Comparison of ENCODE assay signal across 8 cellular contexts in the genomic region with DNA sequence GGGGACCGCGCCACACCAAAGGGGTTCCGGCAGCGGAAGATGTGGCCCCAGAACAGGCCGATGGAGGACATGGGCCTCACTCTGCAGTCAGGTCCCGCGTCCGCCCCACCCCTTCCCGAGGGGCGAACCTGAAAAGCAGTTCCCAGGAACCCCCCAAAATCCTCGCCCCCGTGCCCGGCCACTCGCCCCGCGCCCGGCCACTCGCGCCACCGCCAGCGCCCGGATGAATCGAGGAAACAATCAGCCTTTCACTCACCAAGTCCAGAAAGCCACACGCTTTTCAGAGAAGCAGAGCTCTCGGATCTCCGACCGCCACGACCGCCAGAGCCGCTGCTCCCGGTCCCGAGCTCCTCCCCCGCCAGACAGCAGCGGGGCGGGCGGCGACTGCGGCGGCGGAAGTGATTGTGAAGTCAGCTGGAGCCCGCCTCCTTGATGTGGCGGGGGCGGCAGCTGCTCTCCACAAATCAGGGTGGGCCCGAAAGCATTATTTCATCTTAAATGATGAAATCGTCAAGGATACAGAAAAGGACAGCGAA. TPM values are rescaled to one million over a fixed set of nuclear protein-coding genes. Genes with fewer than 3 reads are reported as not detected.
DNase-seq lines count a peak whose midpoint lies in the region; ATAC-seq and FAIRE-seq lines count a peak whose summit lies in the region.

Gene PJA1, minus strand, starts transcription at position 338 of the 536 bp plus-strand sequence. CDS start 2,380 bp downstream, outside the sequence.

- peak; percentile 86 for ATAC-seq in GM21381 (IDR thresholded peaks at IDR 0.05; ENCODE audit: unreplicated experiment)
- ATAC-seq in naive B cell (ENCODE audit: low read depth in 2 of 2) = peak; percentile 90 to 92
- peak; percentile 90 for ATAC-seq in stimulated activated effector memory CD8-positive, alpha-beta T cell treated with anti-CD3 and anti-CD28 coated beads, Interleukin-12 subunit alpha, Interleukin-12 subunit beta, amount 100 ng/mL, for 72 hours

- H3K4me1 Mint-ChIP-seq in naive B cell = peaks cover 14 to 24% (median 21%) of the 10 kb centered on the region in 3 donors
- peaks cover 27% of the 10 kb centered on the region for H3K4me1 Mint-ChIP-seq in stimulated activated effector memory CD8-positive, alpha-beta T cell treated with anti-CD3 and anti-CD28 coated beads, Interleukin-12 subunit alpha, Interleukin-12 subunit beta, amount 100 ng/mL, for 72 hours

- H3K27me3 Mint-ChIP-seq in naive B cell = peaks cover 0 to 4% (median 0%) of the 10 kb centered on the region in 3 donors

- peak; percentile 76 for FAIRE-seq in RCC 7860 (lab: Jason Lieb, UNC)

- in situ Hi-C loops in Caki2 (cut with HindIII; ENCODE audit: low pct_unique_long_range_greater_than_20kb, low sequenced_read_pairs) = no loop called here

- H3K4me1 ChIP-seq in HUES48 (ENCODE audit: control insufficient read depth, insufficient read depth, low read length) = no peaks in the 10 kb centered on the region

- DNase-seq in Caki2 (ENCODE audit: low read depth) (peak; percentile 52), RCC 7860 (ENCODE audit: low spot score) (peak; percentile 42), fibroblast of gingiva (ENCODE audit: low read depth) (peak; percentile 70), naive B cell (peak; percentile 68)
- DNase-seq in activated T-helper 1 cell treated with anti-CD3 and anti-CD28 coated beads, Interleukin-2, amount 50 U/mL, for 16 hours (ENCODE audit: low read depth in 1 of 2, low spot score in 1 of 2) = peak; percentile 17 to 38
- DNase-seq in stimulated activated effector memory CD8-positive, alpha-beta T cell treated with anti-CD3 and anti-CD28 coated beads, Interleukin-12 subunit alpha, Interleukin-12 subunit beta, amount 100 ng/mL, for 72 hours (ENCODE audit: low spot score in 2 of 2) = peak; percentile 35 to 74

- H3K4me3 Mint-ChIP-seq in naive B cell = peak within 1 kb of the TSS; percentile 75 to 97 (median 94)
- peak within 1 kb of the TSS; percentile 72 for H3K4me3 Mint-ChIP-seq in stimulated activated effector memory CD8-positive, alpha-beta T cell treated with anti-CD3 and anti-CD28 coated beads, Interleukin-12 subunit alpha, Interleukin-12 subunit beta, amount 100 ng/mL, for 72 hours

- H3K27ac ChIP-seq in HUES48 (ENCODE audit: low read depth, low read length) = peak within 1 kb of the TSS; percentile 71

- H3K9me3 Mint-ChIP-seq in naive B cell = peaks cover 0 to 3% (median 0%) of the 10 kb centered on the region in 7 donors
- H3K9me3 Mint-ChIP-seq in stimulated activated effector memory CD8-positive, alpha-beta T cell treated with anti-CD3 and anti-CD28 coated beads, Interleukin-12 subunit alpha, Interleukin-12 subunit beta, amount 100 ng/mL, for 72 hours = no peaks in the 10 kb centered on the region

- H3K27me3 ChIP-seq in HUES48 (ENCODE audit: control insufficient read depth, insufficient read depth, low read length) = no peaks in the 10 kb centered on the region

- H3K9ac ChIP-seq in HUES48 (ENCODE audit: low read depth, low read length) = peak within 1 kb of the TSS; percentile 45; the same call in 1 of the 2 replicates

- H3K9me3 ChIP-seq in HUES48 (ENCODE audit: control insufficient read depth, insufficient read depth, low read length) = peaks cover 9% of the 10 kb centered on the region; the same call in 1 of the 2 replicates

- H3K36me3 ChIP-seq in HUES48 (ENCODE audit: control insufficient read depth, insufficient read depth, low read length) = peaks cover 33% of the 10 kb centered on the region

- peaks cover 0 to 11% of the 10 kb centered on the region in 2 donors for H3K36me3 Mint-ChIP-seq in naive B cell
- peaks cover 42% of the 10 kb centered on the region for H3K36me3 Mint-ChIP-seq in stimulated activated effector memory CD8-positive, alpha-beta T cell treated with anti-CD3 and anti-CD28 coated beads, Interleukin-12 subunit alpha, Interleukin-12 subunit beta, amount 100 ng/mL, for 72 hours

- H3K4me3 ChIP-seq in HUES48 (ENCODE audit: low read depth, low read length) = peak within 1 kb of the TSS; percentile 84

- peak within 1 kb of the TSS; percentile 41 to 93 (median 76) for H3K27ac Mint-ChIP-seq in naive B cell
- peak within 1 kb of the TSS; percentile 51 for H3K27ac Mint-ChIP-seq in stimulated activated effector memory CD8-positive, alpha-beta T cell treated with anti-CD3 and anti-CD28 coated beads, Interleukin-12 subunit alpha, Interleukin-12 subunit beta, amount 100 ng/mL, for 72 hours

RNA-seq across cellular contexts. Expression of gene PJA1, which starts in this region (rescaled TPM):
- 17.3 and 32.7 TPM in 2 replicates for total RNA-seq in Caki2 (2014; rRNA removed; shearing (Covaris generic); ENCODE audit: low replicate concordance)
- 10 to 100 TPM; 23.7 to 54.2 (median 39.2) TPM for polyA plus RNA-seq in naive B cell (ENCODE audit: low read depth in 6 of 6)

Comparison
In these comparisons a context has a peak if more than half of its experiments do, and no peak if none do; other contexts are left out.
1. Peak in every context shown above with its lines: DNase-seq, ATAC-seq, H3K4me3 ChIP-seq and H3K27ac ChIP-seq.